1 cellular context compared by ENCODE assay signal in genomic region chr15:63984331-63984730, GRCh38.
TF ChIP-seq lines count a peak whose summit lies in the region.

No MANE protein-coding gene starts in this region.

TF ChIP-seq in WTC11, 78 proteins besides CTCF, POLR2A, EP300 and RAD21 (continued from another document):
- no peak for TF ChIP-seq ZNF532 (CRISPR knock-in tag; IDR thresholded peaks at IDR 0.05; ENCODE audit: borderline replicate concordance)
- no peak for TF ChIP-seq JAZF1 (CRISPR knock-in tag; IDR thresholded peaks at IDR 0.05)
- TF ChIP-seq MLX (CRISPR knock-in tag; IDR thresholded peaks at IDR 0.05): no peak
- no peak for TF ChIP-seq CDX4 (CRISPR knock-in tag; IDR thresholded peaks at IDR 0.05; ENCODE audit: borderline replicate concordance)
- no peak for TF ChIP-seq HMGA2 (CRISPR knock-in tag; IDR thresholded peaks at IDR 0.05)
- no peak for TF ChIP-seq RELA (CRISPR knock-in tag; IDR thresholded peaks at IDR 0.05; ENCODE audit: borderline replicate concordance)
- no peak for TF ChIP-seq USF2 (CRISPR knock-in tag; IDR thresholded peaks at IDR 0.05)
